22 cellular contexts compared by ENCODE assay signal in genomic region chr1:66893712-66894111, GRCh38. TPM values are rescaled to one million over a fixed set of nuclear protein-coding genes. Genes with fewer than 3 reads are reported as not detected.
DNase-seq lines count a peak whose midpoint lies in the region; ATAC-seq, FAIRE-seq and TF ChIP-seq lines count a peak whose summit lies in the region.
"Had no signal": no experiment of that assay in that cellular context is flagged by ENCODE, and none has a peak within 500 bp of the region (broad histone marks: within the 10 kb centered on the region; RNA-seq: fewer than 3 reads in every experiment).

No MANE protein-coding gene starts in this region.

- H3K4me1 ChIP-seq in HepG2 (ENCODE audit: insufficient read depth, low read length) (no peaks in the 10 kb centered on the region), right lobe of liver (no peaks in the 10 kb centered on the region), osteoblast (ENCODE audit: insufficient read depth, low read length) (no peaks in the 10 kb centered on the region)
- H3K4me1 ChIP-seq: BLaER1, Caco-2, HAP-1 had no signal

- H2AFZ ChIP-seq in HepG2 (ENCODE audit: low read length) = no peak overlapping the region
- H2AFZ ChIP-seq in osteoblast (ENCODE audit: low read length) = no peak overlapping the region
- H2AFZ ChIP-seq: GM23338 had no signal

- H3K4me3 ChIP-seq in HepG2 (replicated peaks in 1 of 3; ENCODE audit: insufficient read depth in 1 of 3, low read depth in 2 of 3, low read length in 3 of 3) (no peak overlapping the region), right lobe of liver (no peak overlapping the region), osteoblast (ENCODE audit: insufficient read depth, low read length) (no peak overlapping the region)
- H3K4me3 ChIP-seq: BLaER1, GM12878, GM23338, HAP-1 had no signal

- CTCF ChIA-PET in HepG2 (lab: Yijun Ruan, JAX; ENCODE audit: low intra/inter-chr PET ratio, low total read pairs) = no interaction called here

- H3K9me3 ChIP-seq in HepG2 (ENCODE audit: low read length) (no peaks in the 10 kb centered on the region), right lobe of liver (no peaks in the 10 kb centered on the region), osteoblast (ENCODE audit: low read depth, low read length) (no peaks in the 10 kb centered on the region)
- H3K9me3 ChIP-seq: BLaER1, Caco-2, HAP-1 had no signal

- ATAC-seq in HepG2 (no peak), right lobe of liver (no peak), GM21723 (IDR thresholded peaks at IDR 0.05; ENCODE audit: unreplicated experiment) (no peak)
- ATAC-seq: CD8-positive, alpha-beta T cell; GM12878; GM23338 had no signal

- TF ChIP-seq RAD21 in HepG2 (CRISPR knock-in tag; IDR thresholded peaks at IDR 0.05) = no peak

- H3K27me3 ChIP-seq in HepG2 (ENCODE audit: control insufficient read depth in 1 of 2, insufficient read depth in 2 of 2, low read length in 2 of 2) = no peaks in the 10 kb centered on the region
- H3K27me3 ChIP-seq in right lobe of liver = no peaks in the 10 kb centered on the region
- H3K27me3 ChIP-seq in osteoblast (ENCODE audit: insufficient read depth, low read length) = no peaks in the 10 kb centered on the region
- H3K27me3 ChIP-seq: BLaER1 had no signal

- POLR2A ChIA-PET in HepG2 (lab: Yijun Ruan, JAX) = no interaction called here

- no peak overlapping the region for H3K9ac ChIP-seq in HepG2 (ENCODE audit: insufficient read depth, low read depth, low read length)
- H3K9ac ChIP-seq: BLaER1 had no signal

- TF ChIP-seq CTCF in HepG2 (CRISPR knock-in tag; IDR thresholded peaks at IDR 0.05) (no peak), right lobe of liver (IDR thresholded peaks at IDR 0.05) (no peak), osteoblast (IDR thresholded peaks at IDR 0.05; ENCODE audit: extremely low read depth, low read depth, low read length) (no peak)

- WGBS in HepG2 (ENCODE audit: low lambda C conversion rate) = 10% methylated on average over 3 of the region's 3 CpGs
- 79% methylated on average over 3 of the region's 3 CpGs for WGBS in right lobe of liver (ENCODE audit: insufficient coverage, low coverage, low lambda C conversion rate, missing lambda C conversion rate)

- TF ChIP-seq POLR2A in HepG2 (IDR thresholded peaks at IDR 0.05; ENCODE audit: insufficient read depth in 1 of 2, low read depth in 2 of 2, low read length in 2 of 2) (no peak), right lobe of liver (IDR thresholded peaks at IDR 0.05) (no peak)

- H3K36me3 ChIP-seq in HepG2 (replicated peaks in 1 of 2; ENCODE audit: control insufficient read depth in 1 of 2, insufficient read depth in 2 of 2, low read length in 2 of 2) (no peaks in the 10 kb centered on the region), right lobe of liver (no peaks in the 10 kb centered on the region), osteoblast (ENCODE audit: insufficient read depth, low read length) (no peaks in the 10 kb centered on the region)
- H3K36me3 ChIP-seq: BLaER1, HAP-1 had no signal

- H3K4me2 ChIP-seq in HepG2 (ENCODE audit: low read depth, low read length) = no peak overlapping the region
- H3K4me2 ChIP-seq in osteoblast (ENCODE audit: insufficient read depth, low read length) = no peak overlapping the region
- H3K4me2 ChIP-seq: BLaER1, GM23338 had no signal

- intact Hi-C loops in HepG2 (cut with micrococcal nuclease; ENCODE audit: unreplicated experiment) = no loop called here
- intact Hi-C loops in right lobe of liver (cut with DNase I) = no loop called here

- no peak for FAIRE-seq in HepG2 (lab: Jason Lieb, UNC)
- FAIRE-seq: A204.1, GM12878, GM19239, H54 had no signal

- BruUV-seq in HepG2 (replicated peaks; lab: Mats Ljungman, UMichigan) = no TSS peak

- H3K27ac ChIP-seq in HepG2 (ENCODE audit: extremely low read length, insufficient read depth, low read length) (no peak overlapping the region), right lobe of liver (no peak overlapping the region), osteoblast (ENCODE audit: low read depth, low read length) (no peak overlapping the region)
- H3K27ac ChIP-seq: 22Rv1, BLaER1, C4-2B had no signal

- TF ChIP-seq EP300 in HepG2 (IDR thresholded peaks at IDR 0.05; ENCODE audit: low read depth in 2 of 2, low read length in 2 of 2) (no peak), HepG2 (CRISPR knock-in tag; IDR thresholded peaks at IDR 0.05; ENCODE audit: borderline replicate concordance) (no peak)

- H3K79me2 ChIP-seq in HepG2 (ENCODE audit: insufficient read depth, low read length) (no peaks in the 10 kb centered on the region), osteoblast (ENCODE audit: insufficient read depth, low read length) (no peaks in the 10 kb centered on the region)

- in situ Hi-C loops in HepG2 (cut with HindIII; ENCODE audit: extremely low pct_ligation_motif_present, low pct_unique_long_range_greater_than_20kb) = no loop called here

- DNase-seq in HepG2 (ENCODE audit: low spot score) (no peak), right lobe of liver (no peak), M059J (ENCODE audit: low read depth) (peak; percentile 26), osteoblast (ENCODE audit: insufficient read length, low spot score, missing footprints) (peak; percentile 1), NCI-H146 treated with DMSO at 0.1 percent for 48 hours (lab: John Stamatoyannopoulos, UW; ENCODE audit: unreplicated experiment) (no peak), T-helper 1 cell (no peak)
- DNase-seq: Caco-2; CD4-positive, CD25-positive, alpha-beta regulatory T cell; CD8-positive, alpha-beta T cell; DMS153; DND-41; GDM1 had no signal

- H4K20me1 ChIP-seq in HepG2 (ENCODE audit: insufficient read depth, low read length) (no peaks in the 10 kb centered on the region), osteoblast (ENCODE audit: insufficient read depth, low read length) (no peaks in the 10 kb centered on the region)
- H4K20me1 ChIP-seq: BLaER1 had no signal

RNA-seq across cellular contexts. Expression of gene DNAI4, which starts 30.9 kb away (rescaled TPM):
- total RNA-seq in HepG2 (2016; rRNA removed; fragmentation: Illumina TruSeq; extraction: Trizol) (0.04 and 0.38 TPM in 2 replicates), right lobe of liver (1 to 10 TPM in 4 of 6 experiments, under 1 TPM in 2; 0.80 to 3.4 (median 1.4) TPM), osteoblast (12.7 and 15.0 TPM in 2 replicates)
- 1.8 and 4.7 TPM in 2 replicates for total RNA-seq in HepG2 (2016; cell fraction: cytosol; rRNA removed; fragmentation: Illumina TruSeq; extraction: Trizol; ENCODE audit: low read depth)
- total RNA-seq in HepG2 (2016; cell fraction: insoluble cytoplasmic fraction; rRNA removed; fragmentation: Illumina TruSeq; extraction: Trizol) = 0.33 and 2.4 TPM in 2 replicates
- 0.69 and 0.80 TPM in 2 replicates for total RNA-seq in HepG2 (2016; cell fraction: membrane; rRNA removed; fragmentation: Illumina TruSeq; extraction: Trizol)
- total RNA-seq in HepG2 (2016; cell fraction: nucleus; rRNA removed; fragmentation: Illumina TruSeq; extraction: Trizol) = 3.9 and 6.5 TPM in 2 replicates
- polyA plus RNA-seq in HepG2 (2011; rRNA removed) = 0.08 and 0.25 TPM in 2 replicates
- polyA plus RNA-seq in HepG2 (2011; cell fraction: cytosol; rRNA removed) = 0.08 and 0.15 TPM in 2 replicates
- polyA plus RNA-seq in HepG2 (2011; cell fraction: nucleus; rRNA removed) = 0.02 and 0.16 TPM in 2 replicates
- polyA plus RNA-seq in HepG2 (2012) = 0.24 and 2.1 TPM in 2 replicates
- 0.80 and 2.0 TPM in 2 replicates for polyA plus RNA-seq in HepG2 (2016; cell fraction: cytosol; fragmentation: Illumina TruSeq; extraction: Trizol; ENCODE audit: low read depth)
- 0.37 and 0.70 TPM in 2 replicates for polyA plus RNA-seq in HepG2 (2016; cell fraction: insoluble cytoplasmic fraction; fragmentation: Illumina TruSeq; extraction: Trizol; ENCODE audit: low read depth)
- 0.24 and 1.4 TPM in 2 replicates for polyA plus RNA-seq in HepG2 (2016; cell fraction: membrane; fragmentation: Illumina TruSeq; extraction: Trizol; ENCODE audit: low read depth)
- polyA plus RNA-seq in HepG2 (2016; cell fraction: nucleus; fragmentation: Illumina TruSeq; extraction: Trizol; ENCODE audit: insufficient read depth, low read depth) = 0.70 and 0.71 TPM in 2 replicates
- polyA minus RNA-seq in HepG2 (2011; rRNA and poly(A)+ RNA removed; ENCODE audit: low replicate concordance) = 0.89 and 3.4 TPM in 2 replicates
- not detected in 2 replicates for polyA minus RNA-seq in HepG2 (2011; cell fraction: cytosol; rRNA and poly(A)+ RNA removed)
- polyA minus RNA-seq in HepG2 (2011; cell fraction: nucleus; rRNA and poly(A)+ RNA removed) = 0.50 and 0.64 TPM in 2 replicates
- total RNA-seq in M059J (2014; rRNA removed; shearing (Covaris generic)) = 4.3 and 5.9 TPM in 2 replicates

RNA-seq across cellular contexts. Expression of gene MIER1, which starts 31.1 kb away (rescaled TPM):
- total RNA-seq in HepG2 (2016; rRNA removed; fragmentation: Illumina TruSeq; extraction: Trizol) = 30.4 and 49.3 TPM in 2 replicates
- 21.3 and 23.1 TPM in 2 replicates for total RNA-seq in HepG2 (2016; cell fraction: cytosol; rRNA removed; fragmentation: Illumina TruSeq; extraction: Trizol; ENCODE audit: low read depth)
- total RNA-seq in HepG2 (2016; cell fraction: insoluble cytoplasmic fraction; rRNA removed; fragmentation: Illumina TruSeq; extraction: Trizol) = 29.2 and 46.7 TPM in 2 replicates
- 20.0 and 23.3 TPM in 2 replicates for total RNA-seq in HepG2 (2016; cell fraction: membrane; rRNA removed; fragmentation: Illumina TruSeq; extraction: Trizol)
- total RNA-seq in HepG2 (2016; cell fraction: nucleus; rRNA removed; fragmentation: Illumina TruSeq; extraction: Trizol) = 27.6 and 28.7 TPM in 2 replicates
- 5.8 and 7.0 TPM in 2 replicates for polyA plus RNA-seq in HepG2 (2011; rRNA removed)
- polyA plus RNA-seq in HepG2 (2011; cell fraction: cytosol; rRNA removed) = 2.4 and 3.9 TPM in 2 replicates
- polyA plus RNA-seq in HepG2 (2011; cell fraction: nucleus; rRNA removed) = 3.5 and 4.5 TPM in 2 replicates
- 9.4 and 12.5 TPM in 2 replicates for polyA plus RNA-seq in HepG2 (2012)
- polyA plus RNA-seq in HepG2 (2016; cell fraction: cytosol; fragmentation: Illumina TruSeq; extraction: Trizol; ENCODE audit: low read depth) = 2.3 and 2.4 TPM in 2 replicates
- 24.6 and 29.2 TPM in 2 replicates for polyA plus RNA-seq in HepG2 (2016; cell fraction: insoluble cytoplasmic fraction; fragmentation: Illumina TruSeq; extraction: Trizol; ENCODE audit: low read depth)
- 6.4 and 6.7 TPM in 2 replicates for polyA plus RNA-seq in HepG2 (2016; cell fraction: membrane; fragmentation: Illumina TruSeq; extraction: Trizol; ENCODE audit: low read depth)
- polyA plus RNA-seq in HepG2 (2016; cell fraction: nucleus; fragmentation: Illumina TruSeq; extraction: Trizol; ENCODE audit: insufficient read depth, low read depth) = 21.5 and 24.2 TPM in 2 replicates
- polyA minus RNA-seq in HepG2 (2011; rRNA and poly(A)+ RNA removed; ENCODE audit: low replicate concordance) = 7.4 and 14.2 TPM in 2 replicates
- 18.3 and 20.1 TPM in 2 replicates for polyA minus RNA-seq in HepG2 (2011; cell fraction: cytosol; rRNA and poly(A)+ RNA removed)
- 51.3 and 53.3 TPM in 2 replicates for polyA minus RNA-seq in HepG2 (2011; cell fraction: nucleus; rRNA and poly(A)+ RNA removed)
- 10 to 100 TPM; 11.8 to 27.0 (median 19.3) TPM for total RNA-seq in right lobe of liver
- 20.2 and 26.3 TPM in 2 replicates for total RNA-seq in M059J (2014; rRNA removed; shearing (Covaris generic))
- 53.2 and 58.0 TPM in 2 replicates for total RNA-seq in osteoblast

Comparison
In these comparisons a context has a peak if more than half of its experiments do, and no peak if none do; other contexts are left out.
1. DNase-seq: peak in M059J (single experiment) and osteoblast (single experiment); none in HepG2 (single experiment), right lobe of liver (0 of 3), NCI-H146 treated with DMSO at 0.1 percent for 48 hours (single experiment) and T-helper 1 cell (0 of 5).